ENCODE assay signal across 21 cellular contexts in genomic region chr22:21033895-21034294, GRCh38. TPM values are rescaled to one million over a fixed set of nuclear protein-coding genes. Genes with fewer than 3 reads are reported as not detected.
DNase-seq lines count a peak whose midpoint lies in the region; ATAC-seq and TF ChIP-seq lines count a peak whose summit lies in the region.
"Had no signal": no experiment of that assay in that cellular context is flagged by ENCODE, and none has a peak within 500 bp of the region (broad histone marks: within the 10 kb centered on the region; RNA-seq: fewer than 3 reads in every experiment).

No MANE protein-coding gene starts in this region.

- no peaks in the 10 kb centered on the region for H3K9me3 ChIP-seq in transverse colon
- H3K9me3 ChIP-seq: BE2C, MG63 had no signal

- H3K27ac ChIP-seq in transverse colon: no peak overlapping the region
- H3K27ac ChIP-seq: GM23248 had no signal

- ATAC-seq in activated CD8-positive, alpha-beta memory T cell treated with anti-CD3 and anti-CD28 coated beads, Interleukin-2, amount 10 ng/mL, durations not matched to agents 7 days and 5 days: peak; percentile 46
- peak; percentile 22 for ATAC-seq in stimulated activated memory B cell treated with anti-CD40 and anti-IgM and Interleukin-4, amounts not matched to agents 10 μg/mL and 1 μg/mL and 100 μg/mL, for 72 hours
- ATAC-seq: PC-3 had no signal

- CTCF ChIA-PET in activated CD8-positive, alpha-beta memory T cell treated with anti-CD3 and anti-CD28 coated beads, Interleukin-2, amount 10 ng/mL, durations not matched to agents 7 days and 5 days (lab: Charles Lee): no interaction called here

- H3K4me3 Mint-ChIP-seq in activated CD8-positive, alpha-beta memory T cell treated with anti-CD3 and anti-CD28 coated beads, Interleukin-2, amount 10 ng/mL, durations not matched to agents 7 days and 5 days: no peak overlapping the region
- H3K4me3 Mint-ChIP-seq in stimulated activated memory B cell treated with anti-CD40 and anti-IgM and Interleukin-4, amounts not matched to agents 10 μg/mL and 1 μg/mL and 100 μg/mL, for 72 hours: no peak overlapping the region
- H3K4me3 Mint-ChIP-seq: CD4-positive, alpha-beta T cell had no signal

- peaks cover 15% of the 10 kb centered on the region for H3K4me1 Mint-ChIP-seq in activated CD8-positive, alpha-beta memory T cell treated with anti-CD3 and anti-CD28 coated beads, Interleukin-2, amount 10 ng/mL, durations not matched to agents 7 days and 5 days
- peaks cover 13% of the 10 kb centered on the region for H3K4me1 Mint-ChIP-seq in stimulated activated memory B cell treated with anti-CD40 and anti-IgM and Interleukin-4, amounts not matched to agents 10 μg/mL and 1 μg/mL and 100 μg/mL, for 72 hours

- H3K27ac Mint-ChIP-seq in activated CD8-positive, alpha-beta memory T cell treated with anti-CD3 and anti-CD28 coated beads, Interleukin-2, amount 10 ng/mL, durations not matched to agents 7 days and 5 days: no peak overlapping the region
- H3K27ac Mint-ChIP-seq in stimulated activated memory B cell treated with anti-CD40 and anti-IgM and Interleukin-4, amounts not matched to agents 10 μg/mL and 1 μg/mL and 100 μg/mL, for 72 hours: no peak overlapping the region
- H3K27ac Mint-ChIP-seq: CD4-positive, alpha-beta T cell had no signal

- TF ChIP-seq EP300 in transverse colon (IDR thresholded peaks at IDR 0.05; ENCODE audit: low read depth): no peak

- H3K27me3 ChIP-seq in H7 (ENCODE audit: control insufficient read depth, insufficient read depth, low read length) (peaks cover 13% of the 10 kb centered on the region; the same call in 1 of the 2 replicates), transverse colon (peaks cover 25% of the 10 kb centered on the region)
- H3K27me3 ChIP-seq: BE2C, MG63 had no signal

- in situ Hi-C loops in transverse colon (cut with MboI; ENCODE audit: low pct_ligation_motif_present in 1 of 4, low pct_unique_long_range_greater_than_20kb in 1 of 4, low sequenced_read_pairs in 3 of 4): no loop called here

- no peaks in the 10 kb centered on the region for H3K36me3 ChIP-seq in H7 (replicated peaks; ENCODE audit: control insufficient read depth, insufficient read depth, low read length)
- H3K36me3 ChIP-seq in transverse colon: no peaks in the 10 kb centered on the region
- H3K36me3 ChIP-seq: BE2C, MG63 had no signal

- peaks cover 47% of the 10 kb centered on the region for H3K27me3 Mint-ChIP-seq in activated CD8-positive, alpha-beta memory T cell treated with anti-CD3 and anti-CD28 coated beads, Interleukin-2, amount 10 ng/mL, durations not matched to agents 7 days and 5 days
- peaks cover 56% of the 10 kb centered on the region for H3K27me3 Mint-ChIP-seq in stimulated activated memory B cell treated with anti-CD40 and anti-IgM and Interleukin-4, amounts not matched to agents 10 μg/mL and 1 μg/mL and 100 μg/mL, for 72 hours

- DNase-seq in activated CD8-positive, alpha-beta memory T cell treated with anti-CD3 and anti-CD28 coated beads, Interleukin-2, amount 10 ng/mL, durations not matched to agents 7 days and 5 days: no peak
- no peak for DNase-seq in activated CD8-positive, alpha-beta memory T cell treated with anti-CD3 and anti-CD28 coated beads, Interleukin-2, amount 50 U/mL, for 4 hours
- DNase-seq in H7: peak; percentile 6
- DNase-seq in choroid plexus epithelial cell (ENCODE audit: low read depth): peak; percentile 31
- no peak for DNase-seq in transverse colon
- DNase-seq in cerebellar nuclear complex (lab: John Stamatoyannopoulos, UW): no peak
- DNase-seq in NCI-H1417 treated with DMSO at 0.1 percent for 48 hours (lab: John Stamatoyannopoulos, UW): no peak
- DNase-seq: BE2C; CD4-positive, alpha-beta T cell; COR-L47; DMS79; GM23248; HCEC 1CT; MG63; NCI-H1417; NCI-H187; NCI-H526; PC-3; Right ventricle myocardium superior had no signal

- H3K9me3 Mint-ChIP-seq in activated CD8-positive, alpha-beta memory T cell treated with anti-CD3 and anti-CD28 coated beads, Interleukin-2, amount 10 ng/mL, durations not matched to agents 7 days and 5 days (ENCODE audit: low read depth): no peaks in the 10 kb centered on the region
- no peaks in the 10 kb centered on the region for H3K9me3 Mint-ChIP-seq in stimulated activated memory B cell treated with anti-CD40 and anti-IgM and Interleukin-4, amounts not matched to agents 10 μg/mL and 1 μg/mL and 100 μg/mL, for 72 hours
- H3K9me3 Mint-ChIP-seq: CD4-positive, alpha-beta T cell had no signal

- 60 to 65% methylated on average over 1 to 3 of the region's 3 CpGs for WGBS in transverse colon (ENCODE audit: low coverage in 1 of 2), 2 donors

- H3K4me1 ChIP-seq in transverse colon: peaks cover 7 to 9% (median 7%) of the 10 kb centered on the region in 4 donors

- TF ChIP-seq CTCF in choroid plexus epithelial cell (conservative IDR thresholded peaks at IDR 0.05; ENCODE audit: low read depth, low read length) (no peak), transverse colon (IDR thresholded peaks at IDR 0.05) (no peak)

- H3K4me3 ChIP-seq in H7 (ENCODE audit: insufficient read depth, low read depth, low read length) (no peak overlapping the region), choroid plexus epithelial cell (ENCODE audit: low read depth, low read length) (no peak overlapping the region), transverse colon (no peak overlapping the region)
- H3K4me3 ChIP-seq: GM23248, MG63 had no signal

- intact Hi-C loops in transverse colon (cut with DNase I; ENCODE audit: low total_unique reads): no loop called here

- no peaks in the 10 kb centered on the region for H3K36me3 Mint-ChIP-seq in activated CD8-positive, alpha-beta memory T cell treated with anti-CD3 and anti-CD28 coated beads, Interleukin-2, amount 10 ng/mL, durations not matched to agents 7 days and 5 days
- no peaks in the 10 kb centered on the region for H3K36me3 Mint-ChIP-seq in stimulated activated memory B cell treated with anti-CD40 and anti-IgM and Interleukin-4, amounts not matched to agents 10 μg/mL and 1 μg/mL and 100 μg/mL, for 72 hours

- no peak for TF ChIP-seq POLR2A in transverse colon (IDR thresholded peaks at IDR 0.05)

RNA-seq across cellular contexts. Expression of gene SLC7A4, which starts 1.5 kb away (rescaled TPM):
- total RNA-seq in activated CD8-positive, alpha-beta memory T cell treated with anti-CD3 and anti-CD28 coated beads, Interleukin-2, amount 10 ng/mL, durations not matched to agents 7 days and 5 days: under 1 TPM; 0.16 to 0.53 TPM
- total RNA-seq in H7 (2014; rRNA removed; shearing (Covaris generic)): not detected in 2 replicates
- 1 to 10 TPM in 1 of 4 donors, under 1 TPM in 1, not detected in 2; 0.64 to 4.1 TPM for total RNA-seq in transverse colon
- total RNA-seq: CD4-positive, alpha-beta T cell; GM23248; PC-3; RPMI7951 had no signal

RNA-seq across cellular contexts. Expression of gene LRRC74B, which starts 11.9 kb away (rescaled TPM):
- not detected for total RNA-seq in activated CD8-positive, alpha-beta memory T cell treated with anti-CD3 and anti-CD28 coated beads, Interleukin-2, amount 10 ng/mL, durations not matched to agents 7 days and 5 days
- not detected in 2 replicates for total RNA-seq in H7 (2014; rRNA removed; shearing (Covaris generic))
- total RNA-seq in transverse colon: not detected
- total RNA-seq: CD4-positive, alpha-beta T cell; GM23248; PC-3; Right ventricle myocardium superior had no signal

RNA-seq across cellular contexts. Expression of gene P2RX6, which starts 18.9 kb away (rescaled TPM):
- total RNA-seq in activated CD8-positive, alpha-beta memory T cell treated with anti-CD3 and anti-CD28 coated beads, Interleukin-2, amount 10 ng/mL, durations not matched to agents 7 days and 5 days: under 1 TPM; 0.32 to 0.42 TPM
- 0.26 and 0.31 TPM in 2 replicates for total RNA-seq in H7 (2014; rRNA removed; shearing (Covaris generic))
- 1 to 10 TPM in 1 of 4 donors, under 1 TPM in 2, not detected in 1; 0.40 to 1.7 (median 0.82) TPM for total RNA-seq in transverse colon

RNA-seq across cellular contexts. Expression of gene THAP7, which starts 32.0 kb away (rescaled TPM):
- total RNA-seq in activated CD8-positive, alpha-beta memory T cell treated with anti-CD3 and anti-CD28 coated beads, Interleukin-2, amount 10 ng/mL, durations not matched to agents 7 days and 5 days: 10 to 100 TPM; 25.9 to 28.7 TPM
- 42.7 and 49.1 TPM in 2 replicates for total RNA-seq in H7 (2014; rRNA removed; shearing (Covaris generic))
- 10 to 100 TPM; 27.0 to 51.5 (median 32.7) TPM for total RNA-seq in transverse colon

RNA-seq across cellular contexts. Expression of gene LZTR1, which starts 51.8 kb away (rescaled TPM):
- total RNA-seq in activated CD8-positive, alpha-beta memory T cell treated with anti-CD3 and anti-CD28 coated beads, Interleukin-2, amount 10 ng/mL, durations not matched to agents 7 days and 5 days: 10 to 100 TPM; 69.3 to 78.0 TPM
- total RNA-seq in H7 (2014; rRNA removed; shearing (Covaris generic)): 28.3 and 34.0 TPM in 2 replicates
- total RNA-seq in transverse colon: 10 to 100 TPM; 40.2 to 90.5 (median 59.3) TPM

Comparison
In these comparisons a context has a peak if more than half of its experiments do, and no peak if none do; other contexts are left out.
1. DNase-seq: peak in H7 (single experiment) and choroid plexus epithelial cell (single experiment); none in activated CD8-positive, alpha-beta memory T cell treated with anti-CD3 and anti-CD28 coated beads, Interleukin-2, amount 10 ng/mL, durations not matched to agents 7 days and 5 days (single experiment), activated CD8-positive, alpha-beta memory T cell treated with anti-CD3 and anti-CD28 coated beads, Interleukin-2, amount 50 U/mL, for 4 hours (single experiment), transverse colon (single experiment), cerebellar nuclear complex (0 of 2) and NCI-H1417 treated with DMSO at 0.1 percent for 48 hours (single experiment).